24 cellular contexts compared by ENCODE assay signal in genomic region chr9:111839981-111840380, GRCh38. TPM values are rescaled to one million over a fixed set of nuclear protein-coding genes. Genes with fewer than 3 reads are reported as not detected.
A peak's percentile ranks its signal among the peaks of the same experiment; 100 is the strongest.
DNase-seq lines count a peak whose midpoint lies in the region; ATAC-seq, FAIRE-seq and TF ChIP-seq lines count a peak whose summit lies in the region.
"Had no signal": no experiment of that assay in that cellular context is flagged by ENCODE, and none has a peak within 500 bp of the region (broad histone marks: within the 10 kb centered on the region; RNA-seq: fewer than 3 reads in every experiment).

No MANE protein-coding gene starts in this region.

- FAIRE-seq in HepG2 (lab: Jason Lieb, UNC) (no peak), bronchial epithelial cell (lab: Jason Lieb, UNC) (no peak)
- FAIRE-seq: GM12892, islet of Langerhans had no signal

- no peaks in the 10 kb centered on the region for H3K79me2 ChIP-seq in HepG2 (ENCODE audit: insufficient read depth, low read length)

- BruUV-seq in HepG2 (replicated peaks; lab: Mats Ljungman, UMichigan): no TSS peak

- H3K9me3 Mint-ChIP-seq in chondrocyte (ENCODE audit: low read depth): no peaks in the 10 kb centered on the region
- H3K9me3 Mint-ChIP-seq: activated CD8-positive, alpha-beta T cell treated with anti-CD3 and anti-CD28 coated beads for 36 hours had no signal

- H3K36me3 ChIP-seq in HepG2 (replicated peaks in 1 of 2; ENCODE audit: control insufficient read depth in 1 of 2, insufficient read depth in 2 of 2, low read length in 2 of 2) (no peaks in the 10 kb centered on the region), right lobe of liver (no peaks in the 10 kb centered on the region), bronchial epithelial cell (ENCODE audit: control insufficient read depth, insufficient read depth, low read length) (no peaks in the 10 kb centered on the region)
- H3K36me3 ChIP-seq: esophagus muscularis mucosa, lower lobe of right lung had no signal

- intact Hi-C loops in HepG2 (cut with micrococcal nuclease; ENCODE audit: unreplicated experiment): no loop called here
- intact Hi-C loops in right lobe of liver (cut with DNase I): no loop called here

- H3K27me3 ChIP-seq in HepG2 (ENCODE audit: control insufficient read depth in 1 of 2, insufficient read depth in 2 of 2, low read length in 2 of 2) (peaks cover 0 to 5% of the 10 kb centered on the region in 2 experiments; a peak in 2 of 5 replicates), right lobe of liver (no peaks in the 10 kb centered on the region), bronchial epithelial cell (ENCODE audit: control insufficient read depth, insufficient read depth, low read length) (no peaks in the 10 kb centered on the region)
- H3K27me3 ChIP-seq: esophagus muscularis mucosa had no signal

- no peaks in the 10 kb centered on the region for H3K4me1 Mint-ChIP-seq in chondrocyte (ENCODE audit: low read depth)

- no peak overlapping the region for H3K27ac Mint-ChIP-seq in chondrocyte (ENCODE audit: unreplicated experiment)
- H3K27ac Mint-ChIP-seq: activated CD8-positive, alpha-beta T cell treated with anti-CD3 and anti-CD28 coated beads for 36 hours; CD4-positive, CD25-positive, alpha-beta regulatory T cell had no signal

- TF ChIP-seq EP300 in HepG2 (IDR thresholded peaks at IDR 0.05; ENCODE audit: low read depth in 2 of 2, low read length in 2 of 2) (no peak), HepG2 (CRISPR knock-in tag; IDR thresholded peaks at IDR 0.05; ENCODE audit: borderline replicate concordance) (no peak)

- CTCF ChIA-PET in HepG2 (lab: Yijun Ruan, JAX; ENCODE audit: low intra/inter-chr PET ratio, low total read pairs): no interaction called here

- H3K36me3 Mint-ChIP-seq in chondrocyte (ENCODE audit: low read depth): no peaks in the 10 kb centered on the region
- H3K36me3 Mint-ChIP-seq: CD4-positive, CD25-positive, alpha-beta regulatory T cell had no signal

- in situ Hi-C loops in HepG2 (cut with HindIII; ENCODE audit: extremely low pct_ligation_motif_present, low pct_unique_long_range_greater_than_20kb): no loop called here

- H3K9me3 ChIP-seq in HepG2 (ENCODE audit: low read length) (no peaks in the 10 kb centered on the region), right lobe of liver (no peaks in the 10 kb centered on the region)
- H3K9me3 ChIP-seq: esophagus muscularis mucosa, lower lobe of right lung had no signal

- no peak for TF ChIP-seq RAD21 in HepG2 (CRISPR knock-in tag; IDR thresholded peaks at IDR 0.05)

- H3K27ac ChIP-seq in HepG2 (ENCODE audit: extremely low read length, insufficient read depth, low read length): no peak overlapping the region
- H3K27ac ChIP-seq in right lobe of liver: no peak overlapping the region
- H3K27ac ChIP-seq: esophagus muscularis mucosa had no signal

- H3K4me2 ChIP-seq in HepG2 (ENCODE audit: low read depth, low read length): no peak overlapping the region

- no peak for TF ChIP-seq POLR2A in HepG2 (IDR thresholded peaks at IDR 0.05; ENCODE audit: insufficient read depth in 1 of 2, low read depth in 2 of 2, low read length in 2 of 2)
- TF ChIP-seq POLR2A in right lobe of liver (IDR thresholded peaks at IDR 0.05): no peak

- POLR2A ChIA-PET in HepG2 (lab: Yijun Ruan, JAX): no interaction called here

- H3K4me3 Mint-ChIP-seq in chondrocyte (ENCODE audit: unreplicated experiment): no peak overlapping the region
- H3K4me3 Mint-ChIP-seq: activated CD8-positive, alpha-beta T cell treated with anti-CD3 and anti-CD28 coated beads for 36 hours; CD4-positive, CD25-positive, alpha-beta regulatory T cell had no signal

- H3K4me3 ChIP-seq in HepG2 (replicated peaks in 1 of 3; ENCODE audit: insufficient read depth in 1 of 3, low read depth in 2 of 3, low read length in 3 of 3) (no peak overlapping the region), right lobe of liver (no peak overlapping the region), bronchial epithelial cell (ENCODE audit: low read depth, low read length) (no peak overlapping the region), fibroblast of villous mesenchyme (ENCODE audit: low read depth, low read length) (no peak overlapping the region)
- H3K4me3 ChIP-seq: esophagus muscularis mucosa, lower lobe of right lung had no signal

- WGBS in HepG2 (ENCODE audit: low lambda C conversion rate): 2% methylated on average over 2 of the region's 2 CpGs
- 64% methylated on average over 2 of the region's 2 CpGs for WGBS in right lobe of liver (ENCODE audit: insufficient coverage, low coverage, low lambda C conversion rate, missing lambda C conversion rate)

- no peak overlapping the region for H3K9ac ChIP-seq in HepG2 (ENCODE audit: insufficient read depth, low read depth, low read length)

- H3K27me3 Mint-ChIP-seq in chondrocyte (ENCODE audit: low read depth): no peaks in the 10 kb centered on the region

- no peaks in the 10 kb centered on the region for H4K20me1 ChIP-seq in HepG2 (ENCODE audit: insufficient read depth, low read length)

- H2AFZ ChIP-seq in HepG2 (ENCODE audit: low read length): no peak overlapping the region

- TF ChIP-seq CTCF in HepG2 (CRISPR knock-in tag; IDR thresholded peaks at IDR 0.05): no peak
- no peak for TF ChIP-seq CTCF in right lobe of liver (IDR thresholded peaks at IDR 0.05)
- no peak for TF ChIP-seq CTCF in bronchial epithelial cell (IDR thresholded peaks at IDR 0.05; ENCODE audit: insufficient read depth, low read length, severe bottlenecking)
- TF ChIP-seq CTCF in fibroblast of villous mesenchyme (IDR thresholded peaks at IDR 0.05; ENCODE audit: insufficient read depth, low read depth, low read length): no peak
- TF ChIP-seq CTCF in chondrocyte (IDR thresholded peaks at IDR 0.05): no peak

- DNase-seq in HepG2 (ENCODE audit: low spot score): no peak
- DNase-seq in right lobe of liver: no peak
- DNase-seq in bronchial epithelial cell (ENCODE audit: low read depth): peak; percentile 67
- DNase-seq in fibroblast of villous mesenchyme (ENCODE audit: low read depth): peak; percentile 66
- no peak for DNase-seq in cerebellum (ENCODE audit: low spot score)
- no peak for DNase-seq in chondrocyte (ENCODE audit: low spot score)
- DNase-seq in cerebellar nuclear complex (lab: John Stamatoyannopoulos, UW): no peak
- DNase-seq: activated CD8-positive, alpha-beta T cell treated with anti-CD3 and anti-CD28 coated beads for 36 hours; amygdala; CD4-positive, CD25-positive, alpha-beta regulatory T cell; effector CD4-positive, alpha-beta T cell; hippocampal formation; NCI-H146; NCI-H2171 treated with DMSO at 0.1 percent for 48 hours; NCI-H69; stimulated activated CD4-positive, alpha-beta T cell treated with anti-CD3 and anti-CD28 coated beads, Interleukin-12 subunit alpha, Interleukin-12 subunit beta, amount 100 ng/mL, for 4 hours; SW 1271 had no signal

- H3K4me1 ChIP-seq in HepG2 (ENCODE audit: insufficient read depth, low read length) (peaks cover 6% of the 10 kb centered on the region; the same call in 1 of the 2 replicates), right lobe of liver (no peaks in the 10 kb centered on the region)

- ATAC-seq in HepG2 (no peak), right lobe of liver (no peak), HG03280 (IDR thresholded peaks at IDR 0.05; ENCODE audit: unreplicated experiment) (no peak)
- ATAC-seq: activated CD8-positive, alpha-beta T cell treated with anti-CD3 and anti-CD28 coated beads for 36 hours had no signal

RNA-seq across cellular contexts. Expression of gene SHOC1, which starts 45.2 kb away (rescaled TPM):
- total RNA-seq in HepG2 (2016; rRNA removed; fragmentation: Illumina TruSeq; extraction: Trizol): not detected in 2 replicates
- not detected in 2 replicates for total RNA-seq in HepG2 (2016; cell fraction: cytosol; rRNA removed; fragmentation: Illumina TruSeq; extraction: Trizol; ENCODE audit: low read depth)
- total RNA-seq in HepG2 (2016; cell fraction: insoluble cytoplasmic fraction; rRNA removed; fragmentation: Illumina TruSeq; extraction: Trizol): not detected in 2 replicates
- not detected in 2 replicates for total RNA-seq in HepG2 (2016; cell fraction: membrane; rRNA removed; fragmentation: Illumina TruSeq; extraction: Trizol)
- total RNA-seq in HepG2 (2016; cell fraction: nucleus; rRNA removed; fragmentation: Illumina TruSeq; extraction: Trizol): not detected in 2 replicates
- polyA plus RNA-seq in HepG2 (2011; rRNA removed): not detected in 2 replicates
- not detected in 2 replicates for polyA plus RNA-seq in HepG2 (2011; cell fraction: cytosol; rRNA removed)
- polyA plus RNA-seq in HepG2 (2011; cell fraction: nucleus; rRNA removed): not detected in 2 replicates
- polyA plus RNA-seq in HepG2 (2012): not detected in 2 replicates
- not detected in 2 replicates for polyA plus RNA-seq in HepG2 (2016; cell fraction: cytosol; fragmentation: Illumina TruSeq; extraction: Trizol; ENCODE audit: low read depth)
- not detected in 2 replicates for polyA plus RNA-seq in HepG2 (2016; cell fraction: insoluble cytoplasmic fraction; fragmentation: Illumina TruSeq; extraction: Trizol; ENCODE audit: low read depth)
- polyA plus RNA-seq in HepG2 (2016; cell fraction: membrane; fragmentation: Illumina TruSeq; extraction: Trizol; ENCODE audit: low read depth): not detected in 2 replicates
- not detected in 2 replicates for polyA plus RNA-seq in HepG2 (2016; cell fraction: nucleus; fragmentation: Illumina TruSeq; extraction: Trizol; ENCODE audit: insufficient read depth, low read depth)
- polyA minus RNA-seq in HepG2 (2011; rRNA and poly(A)+ RNA removed; ENCODE audit: low replicate concordance): 0.16 TPM in 1 of 2 replicates, not detected in the other
- polyA minus RNA-seq in HepG2 (2011; cell fraction: cytosol; rRNA and poly(A)+ RNA removed): not detected in 2 replicates
- polyA minus RNA-seq in HepG2 (2011; cell fraction: nucleus; rRNA and poly(A)+ RNA removed): not detected in 2 replicates
- not detected for total RNA-seq in right lobe of liver
- under 0.01 TPM in 2 replicates for total RNA-seq in bronchial epithelial cell
- total RNA-seq in fibroblast of villous mesenchyme: under 0.01 TPM in 1 of 2 replicates, not detected in the other
- total RNA-seq in cerebellum: not detected
- total RNA-seq in chondrocyte: not detected in 3 replicates
- total RNA-seq: activated CD8-positive, alpha-beta T cell treated with anti-CD3 and anti-CD28 coated beads for 36 hours; cardiac septum; CD4-positive, CD25-positive, alpha-beta regulatory T cell; urinary bladder had no signal
- polyA plus RNA-seq: CD4-positive, CD25-positive, alpha-beta regulatory T cell had no signal

RNA-seq across cellular contexts. Expression of gene UGCG, which starts 56.6 kb away (rescaled TPM):
- total RNA-seq in HepG2 (2016; rRNA removed; fragmentation: Illumina TruSeq; extraction: Trizol): 9.7 and 13.9 TPM in 2 replicates
- total RNA-seq in HepG2 (2016; cell fraction: cytosol; rRNA removed; fragmentation: Illumina TruSeq; extraction: Trizol; ENCODE audit: low read depth): 1.7 and 3.0 TPM in 2 replicates
- total RNA-seq in HepG2 (2016; cell fraction: insoluble cytoplasmic fraction; rRNA removed; fragmentation: Illumina TruSeq; extraction: Trizol): 9.4 and 13.3 TPM in 2 replicates
- total RNA-seq in HepG2 (2016; cell fraction: membrane; rRNA removed; fragmentation: Illumina TruSeq; extraction: Trizol): 5.6 and 7.5 TPM in 2 replicates
- 17.0 and 18.2 TPM in 2 replicates for total RNA-seq in HepG2 (2016; cell fraction: nucleus; rRNA removed; fragmentation: Illumina TruSeq; extraction: Trizol)
- 8.1 and 10.5 TPM in 2 replicates for polyA plus RNA-seq in HepG2 (2011; rRNA removed)
- 3.9 and 7.2 TPM in 2 replicates for polyA plus RNA-seq in HepG2 (2011; cell fraction: cytosol; rRNA removed)
- 3.6 and 4.0 TPM in 2 replicates for polyA plus RNA-seq in HepG2 (2011; cell fraction: nucleus; rRNA removed)
- polyA plus RNA-seq in HepG2 (2012): 7.5 and 8.2 TPM in 2 replicates
- 0.66 and 0.74 TPM in 2 replicates for polyA plus RNA-seq in HepG2 (2016; cell fraction: cytosol; fragmentation: Illumina TruSeq; extraction: Trizol; ENCODE audit: low read depth)
- polyA plus RNA-seq in HepG2 (2016; cell fraction: insoluble cytoplasmic fraction; fragmentation: Illumina TruSeq; extraction: Trizol; ENCODE audit: low read depth): 6.2 and 6.3 TPM in 2 replicates
- 1.9 and 2.5 TPM in 2 replicates for polyA plus RNA-seq in HepG2 (2016; cell fraction: membrane; fragmentation: Illumina TruSeq; extraction: Trizol; ENCODE audit: low read depth)
- polyA plus RNA-seq in HepG2 (2016; cell fraction: nucleus; fragmentation: Illumina TruSeq; extraction: Trizol; ENCODE audit: insufficient read depth, low read depth): 15.4 and 15.5 TPM in 2 replicates
- polyA minus RNA-seq in HepG2 (2011; rRNA and poly(A)+ RNA removed; ENCODE audit: low replicate concordance): 6.6 and 14.5 TPM in 2 replicates
- polyA minus RNA-seq in HepG2 (2011; cell fraction: cytosol; rRNA and poly(A)+ RNA removed): 14.6 and 14.9 TPM in 2 replicates
- polyA minus RNA-seq in HepG2 (2011; cell fraction: nucleus; rRNA and poly(A)+ RNA removed): 15.7 and 19.0 TPM in 2 replicates
- 10 to 100 TPM in 5 of 6 experiments, 1 to 10 TPM in 1; 7.9 to 37.2 (median 17.1) TPM for total RNA-seq in right lobe of liver
- total RNA-seq in bronchial epithelial cell: 53.9 and 65.0 TPM in 2 replicates
- total RNA-seq in fibroblast of villous mesenchyme: 179 and 399 TPM in 2 replicates
- total RNA-seq in cerebellum: 47.1 TPM
- 17.1 to 31.3 TPM (median 30.9 TPM) in 3 replicates for total RNA-seq in chondrocyte

Comparison
In these comparisons a context has a peak if more than half of its experiments do, and no peak if none do; other contexts are left out.
1. DNase-seq: peak in bronchial epithelial cell (single experiment) and fibroblast of villous mesenchyme (single experiment); none in HepG2 (single experiment), right lobe of liver (0 of 3), cerebellum (single experiment), chondrocyte (single experiment) and cerebellar nuclear complex (0 of 2).